ENCODE assay signal across 8 cellular contexts in genomic region chr7:105691692-105692564, GRCh38.
DNase-seq lines count a peak whose midpoint lies in the region; ATAC-seq, FAIRE-seq and TF ChIP-seq lines count a peak whose summit lies in the region.

No MANE protein-coding gene starts in this region.

- no TSS peak for BruUV-seq in GM12878 (replicated peaks; lab: Mats Ljungman, UMichigan)

- TF ChIP-seq EP300 in GM12878 (IDR thresholded peaks at IDR 0.05; ENCODE audit: borderline replicate concordance in 1 of 2, control insufficient read depth in 1 of 2, low read depth in 2 of 2, low read length in 2 of 2), result no peak

- no peak for TF ChIP-seq POLR2A in GM12878 (IDR thresholded peaks at IDR 0.05; ENCODE audit: low read depth, low read length)

- TF ChIP-seq CTCF in GM12878 (IDR thresholded peaks at IDR 0.05 in 2 of 3, conservative IDR thresholded peaks at IDR 0.05 in 1 of 3; ENCODE audit: control insufficient read depth in 2 of 3, extremely low read depth in 1 of 3, insufficient read depth in 1 of 3, low read depth in 3 of 3, low read length in 3 of 3) (no peak), smooth muscle cell (IDR thresholded peaks at IDR 0.05; ENCODE audit: borderline replicate concordance, insufficient read depth, poor library complexity, severe bottlenecking) (no peak)

- RAD21 ChIA-PET in GM12878 (lab: Charles Lee; ENCODE audit: unreplicated experiment), result no interaction called here

- 2% methylated on average over 20 of the region's 21 CpGs for WGBS in GM12878 (ENCODE audit: insufficient coverage, insufficient replicate concordance, low lambda C conversion rate, missing lambda C conversion rate)
- WGBS in smooth muscle cell (ENCODE audit: low lambda C conversion rate), result 7% methylated on average over 21 of the region's 21 CpGs

- H3K36me3 ChIP-seq in GM12878 (ENCODE audit: control insufficient read depth in 2 of 2, insufficient read depth in 2 of 2, low read length in 1 of 2) (no peaks in the 10 kb centered on the region), smooth muscle cell (ENCODE audit: low read depth) (no peaks in the 10 kb centered on the region)

- FAIRE-seq in GM12878 (lab: Jason Lieb, UNC), result peak; percentile 69

- H3K27ac ChIP-seq in GM12878 (ENCODE audit: control insufficient read depth, insufficient read depth) (no peak overlapping the region), smooth muscle cell (ENCODE audit: low read depth) (no peak overlapping the region)

- SMC1A ChIA-PET in GM12878 (lab: Charles Lee; ENCODE audit: uncharacterized antibody, unreplicated experiment), result interaction anchor here (1.0 kb wide), 1 partner anchor 19 kb away, joined by 3 read pairs; no protein-coding TSS in a partner anchor

- H4K20me1 ChIP-seq in GM12878 (ENCODE audit: control insufficient read depth, insufficient read depth), result no peaks in the 10 kb centered on the region
- H4K20me1 ChIP-seq in smooth muscle cell (ENCODE audit: low read depth), result peaks cover 53% of the 10 kb centered on the region

- DNase-seq in NCI-H510A treated with DMSO at 0.1 percent for 48 hours (lab: John Stamatoyannopoulos, UW), result peak; percentile 61
- no peak for DNase-seq in NCI-H510A (lab: John Stamatoyannopoulos, UW)
- DNase-seq in HT-29 (ENCODE audit: low spot score), result peak; percentile 90
- peak; percentile 31 to 93 (median 74) for DNase-seq in T-helper 2 cell
- no peak for DNase-seq in GM12878 (ENCODE audit: low read depth, low spot score)
- DNase-seq in smooth muscle cell (lab: John Stamatoyannopoulos, UW; ENCODE audit: unreplicated experiment), result no peak
- no peak for DNase-seq in OCI-M2 (lab: John Stamatoyannopoulos, UW; ENCODE audit: unreplicated experiment)

- H3K4me2 ChIP-seq in GM12878 (ENCODE audit: control insufficient read depth, insufficient read depth), result peak overlapping the region; percentile 95
- peak overlapping the region; percentile 98 for H3K4me2 ChIP-seq in smooth muscle cell

- H3F3A ChIP-seq in smooth muscle cell (ENCODE audit: low read depth), result peaks cover 9% of the 10 kb centered on the region

- POLR2A ChIA-PET in GM12878 (lab: Charles Lee), result no interaction called here

- H3K9me3 ChIP-seq in GM12878 (replicated peaks; ENCODE audit: control insufficient read depth, insufficient read depth, low read length), result peaks cover 2% of the 10 kb centered on the region; the same call in 2 of the 3 replicates
- no peaks in the 10 kb centered on the region for H3K9me3 ChIP-seq in iPS-18c (ENCODE audit: control insufficient read depth, insufficient read depth, low read length)
- no peaks in the 10 kb centered on the region for H3K9me3 ChIP-seq in smooth muscle cell (replicated peaks; ENCODE audit: low read depth)

- CTCF ChIA-PET in GM12878 (lab: Yijun Ruan, JAX), result interaction anchor here (1.0 kb wide), 1 partner anchor 36 kb away, joined by 4 read pairs; no protein-coding TSS in a partner anchor

- H2AFZ ChIP-seq in GM12878 (ENCODE audit: control insufficient read depth, low read depth, low read length), result peak overlapping the region; percentile 87
- H2AFZ ChIP-seq in smooth muscle cell (ENCODE audit: low read depth), result peak overlapping the region; percentile 62

- H3K9ac ChIP-seq in GM12878 (ENCODE audit: control insufficient read depth, insufficient read depth, low read length) (no peak overlapping the region), smooth muscle cell (ENCODE audit: low read depth) (no peak overlapping the region)

- peak overlapping the region; percentile 69 for H3K4me3 ChIP-seq in GM12878
- peak overlapping the region; percentile 41; the same call in 1 of the 2 replicates for H3K4me3 ChIP-seq in iPS-18c (ENCODE audit: insufficient read depth, low read depth, low read length)
- peak overlapping the region; percentile 58 for H3K4me3 ChIP-seq in smooth muscle cell

- no peaks in the 10 kb centered on the region for H3K79me2 ChIP-seq in GM12878 (ENCODE audit: control insufficient read depth, insufficient read depth, low read length)
- no peaks in the 10 kb centered on the region for H3K79me2 ChIP-seq in smooth muscle cell (ENCODE audit: low read depth)

- no peaks in the 10 kb centered on the region; the same call in 1 of the 2 replicates for H3K4me1 ChIP-seq in GM12878 (ENCODE audit: control insufficient read depth, insufficient read depth, low read length)
- peaks cover 18% of the 10 kb centered on the region for H3K4me1 ChIP-seq in smooth muscle cell (ENCODE audit: low read depth)

- ATAC-seq in GM12878, result peak; percentile 83

- H3K27me3 ChIP-seq in GM12878 (replicated peaks in 1 of 2; ENCODE audit: control insufficient read depth in 2 of 2, insufficient read depth in 2 of 2, low read length in 1 of 2) (no peaks in the 10 kb centered on the region), smooth muscle cell (ENCODE audit: low read depth) (no peaks in the 10 kb centered on the region)

- in situ Hi-C loops in GM12878 (cut with MboI), result no loop called here

- intact Hi-C loops in GM12878 (cut with micrococcal nuclease; ENCODE audit: unreplicated experiment), result no loop called here

- TF ChIP-seq RAD21 in GM12878 (IDR thresholded peaks at IDR 0.05; ENCODE audit: insufficient read depth, low read depth, low read length), result no peak

TF ChIP-seq in GM12878, 131 proteins besides CTCF, POLR2A, EP300 and RAD21 (continues in another document):
- TF ChIP-seq SUZ12 (IDR thresholded peaks at IDR 0.05; ENCODE audit: unreplicated experiment) (no peak), PBX3 (IDR thresholded peaks at IDR 0.05; ENCODE audit: insufficient replicate concordance, low read depth, low read length) (no peak), NFYA (IDR thresholded peaks at IDR 0.05; ENCODE audit: borderline replicate concordance, low read depth, low read length) (no peak), CHD2 (IDR thresholded peaks at IDR 0.05; ENCODE audit: borderline replicate concordance, low read depth, low read length) (no peak), YY1 (IDR thresholded peaks at IDR 0.05; ENCODE audit: low read depth, low read length) (no peak), STAT3 (IDR thresholded peaks at IDR 0.05; ENCODE audit: low read depth, low read length) (no peak), HCFC1 (IDR thresholded peaks at IDR 0.05; ENCODE audit: low read length) (no peak), IRF5 (IDR thresholded peaks at IDR 0.05; ENCODE audit: borderline replicate concordance) (no peak), RFX5 (IDR thresholded peaks at IDR 0.05; ENCODE audit: low read depth, low read length) (no peak), ZNF274 (IDR thresholded peaks at IDR 0.05; ENCODE audit: insufficient read depth, insufficient read length) (no peak), PAX5 (IDR thresholded peaks at IDR 0.05; ENCODE audit: borderline replicate concordance, low read depth, low read length) (no peak), SMARCA5 (IDR thresholded peaks at IDR 0.05) (0 out of 2 replicates have a peak, but pooled peaks have one; percentile 23), EGR1 (IDR thresholded peaks at IDR 0.05; ENCODE audit: borderline replicate concordance in 1 of 2, low read depth in 2 of 2, low read length in 2 of 2) (no peak), TCF7 (IDR thresholded peaks at IDR 0.05; ENCODE audit: borderline replicate concordance) (no peak), E4F1 (IDR thresholded peaks at IDR 0.05; ENCODE audit: borderline replicate concordance, partially characterized antibody) (no peak), RAD51 (IDR thresholded peaks at IDR 0.05) (peak; percentile 75), USF1 (IDR thresholded peaks at IDR 0.05; ENCODE audit: borderline replicate concordance, extremely low read length, insufficient read depth, low read depth, low read length) (peak; percentile 9)

Comparison
In these comparisons a context has a peak if more than half of its experiments do, and no peak if none do; other contexts are left out.
1. DNase-seq: peak in NCI-H510A treated with DMSO at 0.1 percent for 48 hours (single experiment), HT-29 (single experiment) and T-helper 2 cell (5 of 5); none in NCI-H510A (single experiment), GM12878 (single experiment), smooth muscle cell (single experiment) and OCI-M2 (single experiment).
2. Peak in every context shown above with its lines, with median percentiles within 50 percentile points of each other: H3K4me3 ChIP-seq.